ENCODE assay signal across 17 cellular contexts in genomic region chr11:3144296-3145205, GRCh38.
"Had no signal": no experiment of that assay in that cellular context is flagged by ENCODE, and none has a peak within 500 bp of the region (broad histone marks: within the 10 kb centered on the region; RNA-seq: fewer than 3 reads in every experiment).

No MANE protein-coding gene starts in this region.

- H3K27me3 ChIP-seq: dorsolateral prefrontal cortex, heart left ventricle, suprapubic skin, thyroid gland, upper lobe of right lung had no signal

- H3K4me1 ChIP-seq: upper lobe of right lung had no signal

- H3K27ac ChIP-seq: dorsolateral prefrontal cortex, heart left ventricle, suprapubic skin, thyroid gland, upper lobe of right lung had no signal

- H3K9me3 ChIP-seq: heart left ventricle, suprapubic skin, thyroid gland, upper lobe of right lung had no signal

- ATAC-seq: heart left ventricle; naive thymus-derived CD4-positive, alpha-beta T cell; sciatic nerve; upper lobe of right lung had no signal

- H3K4me3 ChIP-seq: coronary artery, dorsolateral prefrontal cortex, heart left ventricle, suprapubic skin, thyroid gland, upper lobe of right lung had no signal

- H3K9me3 Mint-ChIP-seq: naive thymus-derived CD4-positive, alpha-beta T cell; neural crest cell had no signal

- DNase-seq: dorsolateral prefrontal cortex; effector CD8-positive, alpha-beta T cell; foreskin melanocyte; heart left ventricle; hippocampal formation; kidney glomerular epithelial cell; naive thymus-derived CD4-positive, alpha-beta T cell; posterior cingulate gyrus; stimulated activated CD4-positive, alpha-beta T cell treated with anti-CD3 and anti-CD28 coated beads, Interleukin-2, amount 100 ng/mL, for 24 hours; stimulated activated naive CD4-positive, alpha-beta T cell treated with Interleukin-2 at 50 U/mL for 16 hours; thyroid gland; upper lobe of right lung had no signal

- H3K36me3 ChIP-seq: heart left ventricle, thyroid gland, upper lobe of right lung had no signal

- H3K4me3 Mint-ChIP-seq: naive thymus-derived CD4-positive, alpha-beta T cell; neural crest cell had no signal

- FAIRE-seq: islet of Langerhans had no signal

- H3K27me3 Mint-ChIP-seq: naive thymus-derived CD4-positive, alpha-beta T cell had no signal

- H3K36me3 Mint-ChIP-seq: naive thymus-derived CD4-positive, alpha-beta T cell had no signal
